27 cellular contexts compared by ENCODE assay signal in the genomic region with DNA sequence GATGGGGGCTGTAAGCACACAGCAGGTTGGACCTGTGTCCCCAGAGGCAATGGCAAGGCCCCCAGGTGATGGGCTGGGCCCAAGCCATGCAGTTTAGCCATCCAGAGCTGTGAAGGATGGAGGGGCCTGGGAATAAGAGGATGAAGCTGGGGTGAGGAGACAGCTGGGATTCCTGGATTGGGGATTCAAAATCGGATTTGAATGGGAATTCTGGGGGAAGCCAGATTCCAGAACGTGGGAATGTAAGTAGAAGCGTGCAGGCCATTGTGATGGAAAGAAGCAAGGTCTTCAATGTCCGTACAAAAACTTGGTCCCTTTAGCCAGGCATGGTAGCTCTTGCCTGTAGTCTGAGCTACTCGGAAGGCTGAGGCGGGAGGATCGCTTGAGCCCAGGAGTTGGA. TPM values are rescaled to one million over a fixed set of nuclear protein-coding genes. Genes with fewer than 3 reads are reported as not detected.
"Had no signal": no experiment of that assay in that cellular context is flagged by ENCODE, and none has a peak within 500 bp of the region (broad histone marks: within the 10 kb centered on the region; RNA-seq: fewer than 3 reads in every experiment).

No MANE protein-coding gene starts in this region.

- H3K9me3 ChIP-seq: esophagus muscularis mucosa, left ventricle myocardium inferior, mucosa of descending colon, right lobe of liver, thyroid gland, upper lobe of right lung had no signal

- H3K4me3 Mint-ChIP-seq: activated naive CD8-positive, alpha-beta T cell; stimulated activated naive CD8-positive, alpha-beta T cell treated with anti-CD3 and anti-CD28 coated beads, Interleukin-15, amount 100 ng/mL, for 72 hours; T-helper 17 cell; WTC11 had no signal

- H3K27ac Mint-ChIP-seq: activated naive CD8-positive, alpha-beta T cell; stimulated activated naive CD8-positive, alpha-beta T cell treated with anti-CD3 and anti-CD28 coated beads, Interleukin-15, amount 100 ng/mL, for 72 hours; WTC11 had no signal

- FAIRE-seq: colon, islet of Langerhans had no signal

- H3K27me3 ChIP-seq: right lobe of liver, thyroid gland, upper lobe of right lung had no signal

- H3K27ac ChIP-seq: esophagus muscularis mucosa, foreskin keratinocyte, left ventricle myocardium inferior, right lobe of liver, skin epidermis, thyroid gland, upper lobe of right lung had no signal

- H3K27me3 Mint-ChIP-seq: activated naive CD8-positive, alpha-beta T cell had no signal

- H3K36me3 Mint-ChIP-seq: activated naive CD8-positive, alpha-beta T cell; WTC11 had no signal

- ATAC-seq: foreskin keratinocyte; mucosa of descending colon; right lobe of liver; stimulated activated naive CD8-positive, alpha-beta T cell treated with anti-CD3 and anti-CD28 coated beads, Interleukin-15, amount 100 ng/mL, for 72 hours; T-helper 17 cell; WTC11 had no signal

- H3K36me3 ChIP-seq: esophagus muscularis mucosa, left ventricle myocardium inferior, right lobe of liver, thyroid gland, upper lobe of right lung had no signal

- DNase-seq: activated CD4-positive, alpha-beta T cell treated with anti-CD3 and anti-CD28 coated beads for 4 hours; activated CD4-positive, alpha-beta T cell treated with anti-CD3 and anti-CD28 coated beads, Interleukin-2, amount 50 U/mL, for 48 hours; activated CD8-positive, alpha-beta memory T cell treated with anti-CD3 and anti-CD28 coated beads for 24 hours; activated effector memory CD4-positive, alpha-beta T cell treated with Interleukin-2 at 50 U/mL for 16 hours; activated naive CD4-positive, alpha-beta T cell treated with Interleukin-2 at 50 U/mL for 16 hours; anterior cingulate cortex; dermis blood vessel endothelial cell; effector CD4-positive, alpha-beta T cell; foreskin keratinocyte; left ventricle myocardium inferior; mucosa of descending colon; right lobe of liver; stimulated activated CD4-positive, alpha-beta T cell treated with anti-CD3 and anti-CD28 coated beads, Interleukin-12 subunit alpha, Interleukin-12 subunit beta, amount 100 ng/mL, for 4 hours; stimulated activated CD4-positive, alpha-beta T cell treated with anti-CD3 and anti-CD28 coated beads, Interleukin-4, amount 100 ng/mL, for 1 hour; stimulated activated naive CD8-positive, alpha-beta T cell treated with anti-CD3 and anti-CD28 coated beads, Interleukin-15, amount 100 ng/mL, for 72 hours; T-helper 17 cell; T1000; upper lobe of right lung had no signal

- H3K9me3 Mint-ChIP-seq: nephron; stimulated activated naive CD8-positive, alpha-beta T cell treated with anti-CD3 and anti-CD28 coated beads, Interleukin-15, amount 100 ng/mL, for 72 hours; WTC11 had no signal

- H3K4me3 ChIP-seq: esophagus muscularis mucosa, left ventricle myocardium inferior, lung, mucosa of descending colon, right lobe of liver, skin epidermis, thyroid gland, upper lobe of right lung had no signal

RNA-seq across cellular contexts. Expression of a gene that starts 59.7 kb away (rescaled TPM):
- polyA plus RNA-seq: foreskin keratinocyte had no signal
